Comparison of ENCODE assay signal across 14 cellular contexts in genomic region chr14:91035855-91036254, GRCh38. TPM values are rescaled to one million over a fixed set of nuclear protein-coding genes. Genes with fewer than 3 reads are reported as not detected.
DNase-seq lines count a peak whose midpoint lies in the region; ATAC-seq and TF ChIP-seq lines count a peak whose summit lies in the region.
"Had no signal": no experiment of that assay in that cellular context is flagged by ENCODE, and none has a peak within 500 bp of the region (broad histone marks: within the 10 kb centered on the region; RNA-seq: fewer than 3 reads in every experiment).

No MANE protein-coding gene starts in this region.

- H3K36me3 Mint-ChIP-seq in activated CD4-positive, alpha-beta T cell treated with anti-CD3 and anti-CD28 coated beads, Interleukin-2, amount 10 ng/mL, durations not matched to agents 24 days and 14 days (ENCODE audit: low read depth), result peaks cover 29% of the 10 kb centered on the region
- peaks cover 0 to 8% of the 10 kb centered on the region in 2 donors for H3K36me3 Mint-ChIP-seq in naive B cell
- no peaks in the 10 kb centered on the region for H3K36me3 Mint-ChIP-seq in WTC11

- POLR2A ChIA-PET in WTC11 (lab: Charles Lee), result no interaction called here

- H3K27me3 Mint-ChIP-seq in activated CD4-positive, alpha-beta T cell treated with anti-CD3 and anti-CD28 coated beads, Interleukin-2, amount 10 ng/mL, durations not matched to agents 24 days and 14 days, result no peaks in the 10 kb centered on the region
- no peaks in the 10 kb centered on the region for H3K27me3 Mint-ChIP-seq in naive B cell
- no peaks in the 10 kb centered on the region for H3K27me3 Mint-ChIP-seq in WTC11 (ENCODE audit: low read depth)

- H3K4ac ChIP-seq in mesenchymal stem cell (ENCODE audit: low read depth in 1 of 2, low read length in 2 of 2), result no peak overlapping the region

- CTCF ChIA-PET in WTC11 (lab: Charles Lee), result interaction anchor here (1.0 to 1.3 kb wide), 2 partner anchors 25 to 142 kb away, joined by 3 read pairs; partner anchors contain the start of gene RPS6KA5

- H3K9me3 ChIP-seq in mesenchymal stem cell (ENCODE audit: control insufficient read depth, low read length), result no peaks in the 10 kb centered on the region
- H3K9me3 ChIP-seq: heart right ventricle, tibial artery had no signal

- peak; percentile 71 for DNase-seq in activated CD4-positive, alpha-beta T cell treated with anti-CD3 and anti-CD28 coated beads, Interleukin-2, amount 10 ng/mL, durations not matched to agents 24 days and 14 days
- DNase-seq in activated CD4-positive, alpha-beta T cell treated with anti-CD3 and anti-CD28 coated beads for 48 hours, result no peak
- no peak for DNase-seq in naive B cell
- DNase-seq in nucleus accumbens (lab: John Stamatoyannopoulos, UW), result no peak
- DNase-seq in WTC11 (ENCODE audit: low spot score), result no peak
- no peak for DNase-seq in mesenchymal stem cell
- DNase-seq: heart right ventricle, KBM-7, NCI-H2081, OCI-M1, tibial artery had no signal

- no peak overlapping the region for H2BK15ac ChIP-seq in mesenchymal stem cell (ENCODE audit: low read depth, poor library complexity, severe bottlenecking)

- peaks cover 67% of the 10 kb centered on the region for H3K4me1 Mint-ChIP-seq in activated CD4-positive, alpha-beta T cell treated with anti-CD3 and anti-CD28 coated beads, Interleukin-2, amount 10 ng/mL, durations not matched to agents 24 days and 14 days
- peaks cover 53 to 68% (median 56%) of the 10 kb centered on the region in 3 donors for H3K4me1 Mint-ChIP-seq in naive B cell
- H3K4me1 Mint-ChIP-seq in WTC11, result no peaks in the 10 kb centered on the region

- no peak overlapping the region for H3K4me3 ChIP-seq in mesenchymal stem cell (ENCODE audit: insufficient read depth in 1 of 2, low read depth in 1 of 2, low read length in 2 of 2)
- H3K4me3 ChIP-seq: heart right ventricle, tibial artery had no signal

- no peaks in the 10 kb centered on the region for H3K4me1 ChIP-seq in mesenchymal stem cell (ENCODE audit: control insufficient read depth, insufficient read depth, low read depth, low read length)
- H3K4me1 ChIP-seq: tibial artery had no signal

- H2BK120ac ChIP-seq in mesenchymal stem cell (ENCODE audit: low read depth, low read length), result no peak overlapping the region

- H2BK12ac ChIP-seq in mesenchymal stem cell (ENCODE audit: low read length in 2 of 2), result no peak overlapping the region

- H3K27ac Mint-ChIP-seq in activated CD4-positive, alpha-beta T cell treated with anti-CD3 and anti-CD28 coated beads, Interleukin-2, amount 10 ng/mL, durations not matched to agents 24 days and 14 days, result peak overlapping the region; percentile 68
- peak overlapping the region in 4 of 6 donors; percentile 23 to 69 (median 41) for H3K27ac Mint-ChIP-seq in naive B cell
- no peak overlapping the region for H3K27ac Mint-ChIP-seq in WTC11

- H4K8ac ChIP-seq in mesenchymal stem cell (ENCODE audit: low read length), result no peak overlapping the region

- H3K18ac ChIP-seq in mesenchymal stem cell (ENCODE audit: low read depth in 1 of 2, low read length in 2 of 2), result no peak overlapping the region

- no peak overlapping the region for H2AK5ac ChIP-seq in mesenchymal stem cell (ENCODE audit: low read length, severe bottlenecking)

- no peak overlapping the region for H3K27ac ChIP-seq in mesenchymal stem cell (ENCODE audit: low read length, poor library complexity, severe bottlenecking)
- H3K27ac ChIP-seq: heart right ventricle, tibial artery had no signal

- TF ChIP-seq CTCF in WTC11 (IDR thresholded peaks at IDR 0.05), result no peak

- no peak overlapping the region for H2AFZ ChIP-seq in mesenchymal stem cell (ENCODE audit: low read depth, low read length)

- no peak overlapping the region for H3K9ac ChIP-seq in mesenchymal stem cell (ENCODE audit: low read length)

- H3K27me3 ChIP-seq in mesenchymal stem cell (ENCODE audit: control insufficient read depth in 1 of 2, insufficient read depth in 1 of 2, low read length in 2 of 2), result no peaks in the 10 kb centered on the region
- H3K27me3 ChIP-seq: heart right ventricle, tibial artery had no signal

- no peak overlapping the region for H3K4me2 ChIP-seq in mesenchymal stem cell (ENCODE audit: low read length, poor library complexity, severe bottlenecking)

- no peak overlapping the region for H2BK5ac ChIP-seq in mesenchymal stem cell (ENCODE audit: low read depth, low read length, poor library complexity, severe bottlenecking)

- ATAC-seq in HG02571 (IDR thresholded peaks at IDR 0.05; ENCODE audit: unreplicated experiment) (peak; percentile 67), HG03571 (IDR thresholded peaks at IDR 0.05; ENCODE audit: unreplicated experiment) (peak; percentile 47), naive B cell (ENCODE audit: low read depth in 2 of 2) (no peak), WTC11 (no peak)
- ATAC-seq: heart right ventricle, left lobe of liver had no signal

- no peak overlapping the region for H3K23ac ChIP-seq in mesenchymal stem cell (ENCODE audit: low read length in 2 of 2)

- H3K79me1 ChIP-seq in mesenchymal stem cell (replicated peaks; ENCODE audit: low read length, poor library complexity, severe bottlenecking), result peaks cover 14% of the 10 kb centered on the region

- no CpG with 5 or more reads among the region's 1 CpG for WGBS in mesenchymal stem cell

- intact Hi-C loops in activated CD4-positive, alpha-beta T cell treated with anti-CD3 and anti-CD28 coated beads, Interleukin-2, amount 10 ng/mL, durations not matched to agents 24 days and 14 days (cut with micrococcal nuclease), result loop anchor here (1.0 to 5.0 kb wide), 3 partner anchors 14 to 64 kb away; partner anchors contain the start of gene RPS6KA5

- H3K9me3 Mint-ChIP-seq in activated CD4-positive, alpha-beta T cell treated with anti-CD3 and anti-CD28 coated beads, Interleukin-2, amount 10 ng/mL, durations not matched to agents 24 days and 14 days, result peaks cover 4% of the 10 kb centered on the region
- H3K9me3 Mint-ChIP-seq in naive B cell, result no peaks in the 10 kb centered on the region
- peaks cover 11% of the 10 kb centered on the region for H3K9me3 Mint-ChIP-seq in WTC11

- H3K4me3 Mint-ChIP-seq in activated CD4-positive, alpha-beta T cell treated with anti-CD3 and anti-CD28 coated beads, Interleukin-2, amount 10 ng/mL, durations not matched to agents 24 days and 14 days, result peak overlapping the region; percentile 41
- peak overlapping the region in 3 of 8 donors; percentile 8 to 31 (median 18) for H3K4me3 Mint-ChIP-seq in naive B cell
- H3K4me3 Mint-ChIP-seq in WTC11, result no peak overlapping the region

- H3K14ac ChIP-seq in mesenchymal stem cell (ENCODE audit: low read length in 2 of 2), result no peak overlapping the region

- H4K91ac ChIP-seq in mesenchymal stem cell (ENCODE audit: low read length), result no peak overlapping the region

- no peaks in the 10 kb centered on the region for H3K36me3 ChIP-seq in mesenchymal stem cell (ENCODE audit: control insufficient read depth in 1 of 2, insufficient read depth in 2 of 2, low read depth in 1 of 2, low read length in 2 of 2)
- H3K36me3 ChIP-seq: heart right ventricle, tibial artery had no signal

TF ChIP-seq in WTC11, 78 proteins besides CTCF, POLR2A, EP300 and RAD21:
- TF ChIP-seq MYBL2 (CRISPR knock-in tag; IDR thresholded peaks at IDR 0.05), result no peak
- TF ChIP-seq NR1H2 (CRISPR knock-in tag; IDR thresholded peaks at IDR 0.05), result no peak

RNA-seq across cellular contexts. Expression of gene RPS6KA5, which starts 24.6 kb away (rescaled TPM):
- 13.5 and 13.8 TPM in 2 replicates for total RNA-seq in activated CD4-positive, alpha-beta T cell treated with anti-CD3 and anti-CD28 coated beads, Interleukin-2, amount 10 ng/mL, durations not matched to agents 24 days and 14 days
- 10 to 100 TPM; 21.2 to 33.3 (median 27.8) TPM for polyA plus RNA-seq in naive B cell (ENCODE audit: low read depth in 6 of 6)
- total RNA-seq in WTC11 (2021), result 3.7 to 5.3 TPM (median 5.2 TPM) in 3 replicates
- 1.5 TPM for polyA plus RNA-seq in mesenchymal stem cell (2013, experiment 1 of 2)
- 1.4 TPM for polyA plus RNA-seq in mesenchymal stem cell (2013, experiment 2 of 2)

Comparison
In these comparisons a context has a peak if more than half of its experiments do, and no peak if none do; other contexts are left out.
1. ATAC-seq: peak in HG02571 (single experiment) and HG03571 (single experiment); none in naive B cell (0 of 2) and WTC11 (single experiment).